15 cellular contexts compared by ENCODE assay signal in the genomic region with DNA sequence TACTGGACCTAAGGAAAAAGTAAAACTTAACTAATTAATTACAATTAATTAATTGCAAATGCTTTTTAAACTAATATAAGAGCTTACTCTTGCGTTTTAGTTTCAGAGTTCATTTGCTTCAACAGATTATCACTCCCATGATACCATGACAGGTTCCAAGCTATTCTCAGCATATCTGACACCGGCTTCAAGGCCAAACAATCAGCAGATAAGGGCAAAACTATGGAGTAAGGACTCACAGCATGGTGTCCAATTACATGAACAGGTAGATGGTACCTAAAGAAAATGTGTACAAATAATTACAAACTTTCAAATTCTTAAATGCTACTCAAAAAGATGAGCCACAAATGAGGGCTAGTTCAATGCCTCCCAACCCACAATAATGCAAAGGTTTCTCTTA.
"Had no signal": no experiment of that assay in that cellular context is flagged by ENCODE, and none has a peak within 500 bp of the region (broad histone marks: within the 10 kb centered on the region; RNA-seq: fewer than 3 reads in every experiment).

No MANE protein-coding gene starts in this region.

- H3K4me3 ChIP-seq: colonic mucosa, esophagus muscularis mucosa, gastroesophageal sphincter, heart right ventricle, left lung, lower lobe of right lung had no signal

- ATAC-seq: foreskin keratinocyte; gastroesophageal sphincter; heart right ventricle; left cardiac atrium; left lung; left ventricle myocardium superior; lower lobe of right lung; naive thymus-derived CD4-positive, alpha-beta T cell had no signal

- DNase-seq: colonic mucosa; cortex of kidney; effector CD8-positive, alpha-beta T cell; foreskin keratinocyte; heart right ventricle; hippocampal formation; left cardiac atrium; left lung; left ventricle myocardium superior; lower lobe of right lung; mesenchymal stem cell; midbrain; naive thymus-derived CD4-positive, alpha-beta T cell had no signal

- H3K4me1 ChIP-seq: colonic mucosa, foreskin keratinocyte, gastroesophageal sphincter, left lung, lower lobe of right lung had no signal

- H3K27me3 ChIP-seq: colonic mucosa, esophagus muscularis mucosa, foreskin keratinocyte, gastroesophageal sphincter, heart right ventricle, left lung had no signal

- H3K27ac ChIP-seq: colonic mucosa, esophagus muscularis mucosa, foreskin keratinocyte, gastroesophageal sphincter, heart right ventricle, left lung, lower lobe of right lung had no signal

- H3K36me3 ChIP-seq: colonic mucosa had no signal

- H3K9me3 ChIP-seq: colonic mucosa, esophagus muscularis mucosa, gastroesophageal sphincter, left lung, lower lobe of right lung had no signal
